In the genomic region with DNA sequence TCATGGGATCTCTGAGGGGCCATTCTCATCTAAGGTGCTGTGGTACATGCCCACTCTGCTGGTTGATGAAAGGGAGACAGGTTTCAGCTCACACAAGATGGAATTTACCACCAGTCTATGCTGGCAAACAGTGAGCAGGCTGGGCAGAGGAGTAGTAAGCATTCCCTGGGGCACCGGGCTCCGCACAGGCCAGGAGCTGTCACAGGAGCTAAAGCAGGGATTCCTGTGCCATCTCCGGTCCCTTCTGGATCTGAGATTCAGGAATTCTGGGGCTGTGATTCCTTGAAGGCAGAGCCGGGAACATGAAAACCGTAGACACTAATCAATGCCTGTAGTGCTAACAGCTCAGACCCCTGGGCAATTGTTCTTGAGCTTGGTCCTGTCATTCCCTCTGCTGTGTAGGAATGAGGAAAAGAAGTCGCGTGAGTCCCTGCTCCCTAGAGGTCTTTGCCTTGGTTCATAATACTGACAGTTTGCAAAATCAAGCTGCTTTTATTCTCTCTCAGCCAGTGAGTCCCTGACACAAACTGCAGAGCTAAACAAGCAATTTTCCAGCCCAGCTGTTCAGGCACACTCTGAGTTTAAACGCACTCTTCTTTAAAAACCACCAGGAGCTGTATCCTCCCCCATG, we compare ENCODE assay signal across 20 cellular contexts.
"Had no signal": no experiment of that assay in that cellular context is flagged by ENCODE, and none has a peak within 500 bp of the region (broad histone marks: within the 10 kb centered on the region; RNA-seq: fewer than 3 reads in every experiment).

No MANE protein-coding gene starts in this region.

- H3K4me1 ChIP-seq: colonic mucosa, right atrium auricular region, upper lobe of right lung had no signal

- H3K27ac Mint-ChIP-seq: activated B cell treated with CpG ODN at 0.5 μM for 24 hours; activated CD4-positive, alpha-beta memory T cell treated with anti-CD3 and anti-CD28 coated beads, Interleukin-2, amount 10 ng/mL, durations not matched to agents 7 days and 5 days; activated naive CD8-positive, alpha-beta T cell treated with anti-CD3 and anti-CD28 coated beads, Interleukin-2, amount 50 U/mL, for 24 hours; natural killer cell had no signal

- H3K36me3 Mint-ChIP-seq: natural killer cell had no signal

- H3K27me3 ChIP-seq: brain microvascular endothelial cell, colonic mucosa, right atrium auricular region, suprapubic skin, upper lobe of right lung had no signal

- DNase-seq: activated B cell treated with CpG ODN at 0.5 μM for 24 hours; activated CD4-positive, alpha-beta memory T cell treated with anti-CD3 and anti-CD28 coated beads, Interleukin-2, amount 10 ng/mL, durations not matched to agents 7 days and 5 days; activated CD4-positive, alpha-beta T cell treated with anti-CD3 and anti-CD28 coated beads for 4 hours; activated effector memory CD4-positive, alpha-beta T cell treated with Interleukin-2 at 50 U/mL for 16 hours; activated naive CD8-positive, alpha-beta T cell treated with anti-CD3 and anti-CD28 coated beads, Interleukin-2, amount 50 U/mL, for 24 hours; activated T-cell treated with anti-CD3 and anti-CD28 coated beads, Interleukin-2, amount 50 U/mL, for 48 hours; brain microvascular endothelial cell; central memory CD4-positive, alpha-beta T cell; colonic mucosa; foreskin melanocyte; glutamatergic neuron; hypothalamus; islet precursor cell; left colon; lower lobe of right lung; natural killer cell; stimulated activated naive CD8-positive, alpha-beta T cell treated with anti-CD3 and anti-CD28 coated beads, Interleukin-15, amount 100 ng/mL, for 72 hours; upper lobe of right lung had no signal

- ATAC-seq: activated naive CD8-positive, alpha-beta T cell treated with anti-CD3 and anti-CD28 coated beads, Interleukin-2, amount 50 U/mL, for 24 hours; left colon; lower lobe of right lung; natural killer cell; stimulated activated naive CD8-positive, alpha-beta T cell treated with anti-CD3 and anti-CD28 coated beads, Interleukin-15, amount 100 ng/mL, for 72 hours; upper lobe of right lung had no signal

- H3K4me3 Mint-ChIP-seq: activated B cell treated with CpG ODN at 0.5 μM for 24 hours; activated CD4-positive, alpha-beta memory T cell treated with anti-CD3 and anti-CD28 coated beads, Interleukin-2, amount 10 ng/mL, durations not matched to agents 7 days and 5 days; activated naive CD8-positive, alpha-beta T cell treated with anti-CD3 and anti-CD28 coated beads, Interleukin-2, amount 50 U/mL, for 24 hours; natural killer cell; stimulated activated naive CD8-positive, alpha-beta T cell treated with anti-CD3 and anti-CD28 coated beads, Interleukin-15, amount 100 ng/mL, for 72 hours had no signal

- H3K27ac ChIP-seq: brain microvascular endothelial cell, colonic mucosa, lower lobe of right lung, right atrium auricular region, suprapubic skin, upper lobe of right lung had no signal

- H3K4me3 ChIP-seq: colonic mucosa, lower lobe of right lung, right atrium auricular region, suprapubic skin, upper lobe of right lung had no signal

- H3K9me3 Mint-ChIP-seq: activated B cell treated with CpG ODN at 0.5 μM for 24 hours; activated CD4-positive, alpha-beta memory T cell treated with anti-CD3 and anti-CD28 coated beads, Interleukin-2, amount 10 ng/mL, durations not matched to agents 7 days and 5 days; activated naive CD8-positive, alpha-beta T cell treated with anti-CD3 and anti-CD28 coated beads, Interleukin-2, amount 50 U/mL, for 24 hours; natural killer cell; stimulated activated naive CD8-positive, alpha-beta T cell treated with anti-CD3 and anti-CD28 coated beads, Interleukin-15, amount 100 ng/mL, for 72 hours had no signal

- H3K27me3 Mint-ChIP-seq: activated B cell treated with CpG ODN at 0.5 μM for 24 hours; activated CD4-positive, alpha-beta memory T cell treated with anti-CD3 and anti-CD28 coated beads, Interleukin-2, amount 10 ng/mL, durations not matched to agents 7 days and 5 days; activated naive CD8-positive, alpha-beta T cell treated with anti-CD3 and anti-CD28 coated beads, Interleukin-2, amount 50 U/mL, for 24 hours; stimulated activated naive CD8-positive, alpha-beta T cell treated with anti-CD3 and anti-CD28 coated beads, Interleukin-15, amount 100 ng/mL, for 72 hours had no signal

- H3K9me3 ChIP-seq: colonic mucosa, lower lobe of right lung, right atrium auricular region, suprapubic skin, upper lobe of right lung had no signal

- H3K36me3 ChIP-seq: brain microvascular endothelial cell, colonic mucosa, right atrium auricular region had no signal
